In the genomic region with DNA sequence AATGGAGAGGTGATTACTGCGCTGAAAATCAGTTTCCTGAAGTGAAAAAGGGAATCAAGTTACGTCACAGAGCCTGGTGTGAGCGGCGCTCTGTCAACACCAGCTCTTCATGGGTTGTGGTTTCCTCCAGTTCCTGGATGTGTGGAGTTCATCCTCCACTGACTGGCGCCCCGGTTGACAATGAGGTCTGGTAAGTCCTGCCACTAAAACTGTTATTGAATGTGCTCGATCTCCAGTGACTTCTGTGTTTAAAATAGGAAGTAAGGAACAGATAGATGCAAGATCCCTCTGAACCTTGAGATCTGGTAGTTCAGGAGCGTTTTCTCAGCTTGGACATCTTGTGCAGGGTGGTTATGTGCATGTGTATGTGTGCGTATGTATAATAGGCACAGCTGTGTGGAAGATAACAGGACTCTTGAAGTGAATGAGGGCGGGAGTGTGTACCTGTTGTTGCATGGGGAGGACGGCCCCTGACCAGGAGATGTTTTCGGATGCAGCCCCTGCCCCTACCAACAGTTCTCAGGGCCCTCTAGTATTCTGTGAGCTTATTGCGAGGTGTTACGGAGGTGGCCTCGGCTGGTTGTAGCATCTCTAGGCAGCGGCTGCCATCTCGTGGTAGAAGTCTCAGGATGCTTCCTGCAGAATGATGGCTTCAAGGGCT, we compare ENCODE assay signal across 8 cellular contexts. TPM values are rescaled to one million over a fixed set of nuclear protein-coding genes. Genes with fewer than 3 reads are reported as not detected.
DNase-seq lines count a peak whose midpoint lies in the region; ATAC-seq and TF ChIP-seq lines count a peak whose summit lies in the region.

No MANE protein-coding gene starts in this region.

- H3K9ac ChIP-seq in HUES48 (ENCODE audit: low read depth, low read length), result no peak overlapping the region

- H3K4me1 ChIP-seq in HUES48 (ENCODE audit: control insufficient read depth, insufficient read depth, low read length), result peaks cover 9% of the 10 kb centered on the region
- no peaks in the 10 kb centered on the region for H3K4me1 ChIP-seq in Peyer's patch
- no peaks in the 10 kb centered on the region for H3K4me1 ChIP-seq in foreskin keratinocyte
- H3K4me1 ChIP-seq in thyroid gland, result no peaks in the 10 kb centered on the region

- H3K27ac ChIP-seq in HUES48 (ENCODE audit: low read depth, low read length), result no peak overlapping the region
- peak overlapping the region in 1 of 4 donors; percentile 38 for H3K27ac ChIP-seq in Peyer's patch
- no peak overlapping the region for H3K27ac ChIP-seq in foreskin keratinocyte
- H3K27ac ChIP-seq in thyroid gland, result no peak overlapping the region

- TF ChIP-seq POLR2A in Peyer's patch (IDR thresholded peaks at IDR 0.05) (no peak), thyroid gland (IDR thresholded peaks at IDR 0.05) (no peak)

- peak overlapping the region; percentile 50 for H3K27ac Mint-ChIP-seq in activated T-helper 17 cell treated with anti-CD3 and anti-CD28 coated beads, Interleukin-2, amount 50 U/mL, for 72 hours
- H3K27ac Mint-ChIP-seq in osteocyte (ENCODE audit: unreplicated experiment), result no peak overlapping the region

- ATAC-seq in GM21526 (IDR thresholded peaks at IDR 0.05; ENCODE audit: low FRiP score, unreplicated experiment), result peak; percentile 97
- ATAC-seq in activated T-helper 17 cell treated with anti-CD3 and anti-CD28 coated beads, Interleukin-2, amount 50 U/mL, for 72 hours (replicated peaks), result peak; percentile 96
- peak; percentile 91 for ATAC-seq in foreskin keratinocyte

- peak; percentile 12 to 81 (median 69) for TF ChIP-seq CTCF in Peyer's patch (IDR thresholded peaks at IDR 0.05)
- TF ChIP-seq CTCF in foreskin keratinocyte (conservative IDR thresholded peaks at IDR 0.05), result peak; percentile 90
- TF ChIP-seq CTCF in osteocyte (IDR thresholded peaks at IDR 0.05), result peak; percentile 78
- TF ChIP-seq CTCF in thyroid gland (IDR thresholded peaks at IDR 0.05), result peak in 5 of 6 experiments; percentile 51 to 79 (median 73)

- intact Hi-C loops in thyroid gland (cut with DNase I), result loop anchor here (10.0 kb wide), 1 partner anchor 241 kb away; a partner anchor contains a TSS

- no peaks in the 10 kb centered on the region for H3K9me3 ChIP-seq in HUES48 (ENCODE audit: control insufficient read depth, insufficient read depth, low read length)
- H3K9me3 ChIP-seq in Peyer's patch, result no peaks in the 10 kb centered on the region
- H3K9me3 ChIP-seq in thyroid gland, result no peaks in the 10 kb centered on the region

- peak; percentile 56 for DNase-seq in DMS53 treated with DMSO at 0.1 percent for 48 hours (lab: John Stamatoyannopoulos, UW; ENCODE audit: unreplicated experiment)
- peak; percentile 72 to 92 (median 76) for DNase-seq in Peyer's patch
- DNase-seq in foreskin keratinocyte, result peak in 1 of 2 donors; percentile 45
- no peak for DNase-seq in osteocyte (ENCODE audit: extremely low spot score, unreplicated experiment)
- DNase-seq in thyroid gland, result peak; percentile 79 to 84

- H3K36me3 ChIP-seq in HUES48 (ENCODE audit: control insufficient read depth, insufficient read depth, low read length) (no peaks in the 10 kb centered on the region), Peyer's patch (no peaks in the 10 kb centered on the region), thyroid gland (no peaks in the 10 kb centered on the region)

- WGBS in thyroid gland, 2 donors, result 29 to 32% methylated on average over 17 of the region's 17 CpGs

- H3K36me3 Mint-ChIP-seq in activated T-helper 17 cell treated with anti-CD3 and anti-CD28 coated beads, Interleukin-2, amount 50 U/mL, for 72 hours (ENCODE audit: low read depth), result no peaks in the 10 kb centered on the region
- H3K36me3 Mint-ChIP-seq in osteocyte (ENCODE audit: unreplicated experiment), result no peaks in the 10 kb centered on the region

- H3K4me3 Mint-ChIP-seq in activated T-helper 17 cell treated with anti-CD3 and anti-CD28 coated beads, Interleukin-2, amount 50 U/mL, for 72 hours, result peak overlapping the region; percentile 66
- H3K4me3 Mint-ChIP-seq in osteocyte (ENCODE audit: unreplicated experiment), result no peak overlapping the region

- H3K27me3 Mint-ChIP-seq in activated T-helper 17 cell treated with anti-CD3 and anti-CD28 coated beads, Interleukin-2, amount 50 U/mL, for 72 hours, result no peaks in the 10 kb centered on the region
- H3K27me3 Mint-ChIP-seq in osteocyte (ENCODE audit: unreplicated experiment), result peaks cover 36% of the 10 kb centered on the region

- H3K4me3 ChIP-seq in HUES48 (ENCODE audit: low read depth, low read length), result peak overlapping the region; percentile 4; the same call in 1 of the 2 replicates
- peak overlapping the region in 1 of 4 donors; percentile 14 for H3K4me3 ChIP-seq in Peyer's patch
- H3K4me3 ChIP-seq in thyroid gland (replicated peaks in 1 of 3), result no peak overlapping the region

- H3K9me3 Mint-ChIP-seq in activated T-helper 17 cell treated with anti-CD3 and anti-CD28 coated beads, Interleukin-2, amount 50 U/mL, for 72 hours, result no peaks in the 10 kb centered on the region
- no peaks in the 10 kb centered on the region for H3K9me3 Mint-ChIP-seq in osteocyte (ENCODE audit: unreplicated experiment)

- peaks cover 8% of the 10 kb centered on the region for H3K4me1 Mint-ChIP-seq in activated T-helper 17 cell treated with anti-CD3 and anti-CD28 coated beads, Interleukin-2, amount 50 U/mL, for 72 hours
- no peaks in the 10 kb centered on the region for H3K4me1 Mint-ChIP-seq in osteocyte (ENCODE audit: unreplicated experiment)

- H3K27me3 ChIP-seq in HUES48 (ENCODE audit: control insufficient read depth, insufficient read depth, low read length), result no peaks in the 10 kb centered on the region
- no peaks in the 10 kb centered on the region for H3K27me3 ChIP-seq in Peyer's patch
- H3K27me3 ChIP-seq in foreskin keratinocyte, result no peaks in the 10 kb centered on the region
- no peaks in the 10 kb centered on the region for H3K27me3 ChIP-seq in thyroid gland

RNA-seq across cellular contexts. Expression of a gene that starts 22.0 kb away (rescaled TPM):
- total RNA-seq in Peyer's patch (10 to 100 TPM; 57.0 to 72.7 (median 67.1) TPM), foreskin keratinocyte (171 and 191 TPM in 2 replicates), osteocyte (58.4 and 61.6 TPM in 2 replicates), thyroid gland (100 to 1,000 TPM in 2 of 4 donors, 10 to 100 TPM in 2; 65.4 to 129 (median 93.4) TPM)
- 100 to 1,000 TPM in 1 of 2 donors, 10 to 100 TPM in 1; 70.7 to 126 TPM for total RNA-seq in activated T-helper 17 cell treated with anti-CD3 and anti-CD28 coated beads, Interleukin-2, amount 50 U/mL, for 72 hours
- 138 and 167 TPM in 2 replicates for polyA plus RNA-seq in foreskin keratinocyte
